13 cellular contexts compared by ENCODE assay signal in genomic region chr7:27180431-27181175, GRCh38. TPM values are rescaled to one million over a fixed set of nuclear protein-coding genes. Genes with fewer than 3 reads are reported as not detected.
A peak's percentile ranks its signal among the peaks of the same experiment; 100 is the strongest.
DNase-seq lines count a peak whose midpoint lies in the region; ATAC-seq, FAIRE-seq and TF ChIP-seq lines count a peak whose summit lies in the region.
"Had no signal": no experiment of that assay in that cellular context is flagged by ENCODE, and none has a peak within 500 bp of the region (broad histone marks: within the 10 kb centered on the region; RNA-seq: fewer than 3 reads in every experiment).

No MANE protein-coding gene starts in this region.

- peak; percentile 62 for DNase-seq in cardiac septum (ENCODE audit: low spot score)
- no peak for DNase-seq in left cardiac atrium
- peak in 1 of 2 experiments; percentile 40 for DNase-seq in H1 (ENCODE audit: low read depth in 1 of 2, low spot score in 2 of 2)
- DNase-seq in osteoblast (ENCODE audit: insufficient read length, low spot score, missing footprints) = peak; percentile 86
- DNase-seq in vagina (ENCODE audit: extremely low spot score in 2 of 2) = no peak
- DNase-seq in dermis blood vessel endothelial cell = no peak
- no peak for DNase-seq in HEK293T (ENCODE audit: extremely low spot score)
- no peak for DNase-seq in nucleus accumbens (lab: John Stamatoyannopoulos, UW)

- TF ChIP-seq CTCF in H1 (IDR thresholded peaks at IDR 0.05; ENCODE audit: control extremely low read depth in 1 of 3, insufficient read depth in 1 of 3, low read depth in 1 of 3, low read length in 3 of 3) = no peak
- no peak for TF ChIP-seq CTCF in osteoblast (IDR thresholded peaks at IDR 0.05; ENCODE audit: extremely low read depth, low read depth, low read length)
- TF ChIP-seq CTCF in vagina (IDR thresholded peaks at IDR 0.05) = no peak

- no peak for ATAC-seq in left cardiac atrium

- no peaks in the 10 kb centered on the region for H3K23me2 ChIP-seq in H1 (ENCODE audit: low read depth, low read length)

- H3K4me1 ChIP-seq in H1 (replicated peaks in 1 of 4; ENCODE audit: control insufficient read depth in 3 of 4, insufficient read depth in 4 of 4, low read length in 3 of 4) = peaks cover 1 to 9% (median 5%) of the 10 kb centered on the region in 4 experiments
- H3K4me1 ChIP-seq in osteoblast (ENCODE audit: insufficient read depth, low read length) = peaks cover 58% of the 10 kb centered on the region
- peaks cover 58% of the 10 kb centered on the region for H3K4me1 ChIP-seq in vagina

- H3K9ac ChIP-seq in H1 (replicated peaks in 1 of 4; ENCODE audit: extremely low read depth in 1 of 4, low read depth in 3 of 4, low read length in 3 of 4) = no peak overlapping the region

- no peak overlapping the region for H3K18ac ChIP-seq in H1 (ENCODE audit: extremely low read depth, low read length)

- no peak overlapping the region for H4K5ac ChIP-seq in H1 (ENCODE audit: insufficient read length, low read depth, low read length)

- H2BK120ac ChIP-seq in H1 (replicated peaks; ENCODE audit: low read depth, low read length) = no peak overlapping the region

- FAIRE-seq in H1 (lab: Jason Lieb, UNC) = no peak

- H2BK5ac ChIP-seq in H1 (ENCODE audit: low read depth, low read length) = no peak overlapping the region

- H4K91ac ChIP-seq in H1 (replicated peaks; ENCODE audit: insufficient read length, low read length) = no peak overlapping the region

- no peak overlapping the region for H3K23ac ChIP-seq in H1 (ENCODE audit: insufficient read length)

- POLR2A ChIA-PET in H1 (lab: Charles Lee; ENCODE audit: partially characterized antibody) (no interaction called here), HEK293T (lab: Yijun Ruan, JAX) (interaction anchor here (1.0 to 13.6 kb wide), 11 partner anchors 9 to 987 kb away, joined by 3 to 367 read pairs (median 5); partner anchors contain the start of genes CBX3, HOXA3, HOXA5 and HOXA6)

- H3K79me1 ChIP-seq in H1 (ENCODE audit: low read depth, low read length) = no peaks in the 10 kb centered on the region

- WGBS in H1 (ENCODE audit: extremely low coverage in 1 of 2, insufficient coverage in 1 of 2, insufficient read length in 1 of 2, insufficient replicate concordance in 2 of 2, low coverage in 1 of 2, low lambda C conversion rate in 2 of 2, missing lambda C conversion rate in 1 of 2), 2 experiments = 31% methylated on average over 8 of the region's 9 CpGs; no CpG with 5 or more reads in 1 of the 2 experiments

- CTCF ChIA-PET in H1 (lab: Charles Lee; ENCODE audit: partially characterized antibody) = interaction anchor here (0.6 to 2.7 kb wide), 24 partner anchors 8 to 663 kb away, joined by 3 to 26 read pairs (median 6); partner anchors contain the start of genes HOXA13, HOXA3, HOXA5 and HOXA7
- CTCF ChIA-PET in HEK293T (lab: Yijun Ruan, JAX) = interaction anchor here (0.6 to 2.2 kb wide), 13 partner anchors 8 to 478 kb away, joined by 3 to 13 read pairs (median 6); partner anchors contain the start of genes HOXA13, HOXA3 and HOXA5

- 0 out of 2 replicates have a peak overlapping the region, but pooled peaks have one; percentile 27 for H2BK12ac ChIP-seq in H1 (ENCODE audit: low read depth, low read length)

- no peak overlapping the region for H2BK15ac ChIP-seq in H1 (ENCODE audit: low read length)

- H3K4me3 ChIP-seq in H1 (ENCODE audit: extremely low read depth in 1 of 4, insufficient read depth in 2 of 4, low read depth in 3 of 4, low read length in 4 of 4) (no peak overlapping the region), osteoblast (ENCODE audit: insufficient read depth, low read length) (peak overlapping the region; percentile 75), vagina (peak overlapping the region; percentile 56 to 64)

- no peak for TF ChIP-seq POLR2A in H1 (IDR thresholded peaks at IDR 0.05; ENCODE audit: control extremely low read depth in 1 of 2, low read depth in 2 of 2, low read length in 2 of 2)
- TF ChIP-seq POLR2A in vagina (IDR thresholded peaks at IDR 0.05) = no peak

- H2AFZ ChIP-seq in H1 (ENCODE audit: low read length) (no peak overlapping the region), osteoblast (ENCODE audit: low read length) (peak overlapping the region; percentile 75)

- no peaks in the 10 kb centered on the region for H3K79me2 ChIP-seq in H1 (ENCODE audit: control insufficient read depth in 1 of 2, insufficient read depth in 2 of 2, low read length in 2 of 2)
- peaks cover 96% of the 10 kb centered on the region for H3K79me2 ChIP-seq in osteoblast (ENCODE audit: insufficient read depth, low read length)

- no peak overlapping the region for H3K27ac ChIP-seq in H1 (ENCODE audit: low read depth, low read length)
- peak overlapping the region; percentile 76 for H3K27ac ChIP-seq in osteoblast (ENCODE audit: low read depth, low read length)
- H3K27ac ChIP-seq in vagina = peak overlapping the region; percentile 99
- H3K27ac ChIP-seq: upper lobe of left lung had no signal

- H3K4ac ChIP-seq in H1 (replicated peaks; ENCODE audit: insufficient read length, low read depth, low read length) = no peak overlapping the region

- no peak overlapping the region for H2BK20ac ChIP-seq in H1 (ENCODE audit: low read length)

- no peak overlapping the region; a peak in 1 of 4 replicates for H3K4me2 ChIP-seq in H1 (ENCODE audit: insufficient read depth in 1 of 2, low read depth in 2 of 2, low read length in 2 of 2)
- peak overlapping the region; percentile 99 for H3K4me2 ChIP-seq in osteoblast (ENCODE audit: insufficient read depth, low read length)

- no peak overlapping the region for H3K14ac ChIP-seq in H1 (ENCODE audit: insufficient read length)

- no peak for TF ChIP-seq EP300 in H1 (IDR thresholded peaks at IDR 0.05; ENCODE audit: borderline replicate concordance in 1 of 2, low read depth in 2 of 2, low read length in 2 of 2)

- intact Hi-C loops in cardiac septum (cut with DNase I) (no loop called here), left cardiac atrium (cut with DNase I) (no loop called here), vagina (cut with DNase I) (no loop called here)

- TF ChIP-seq RAD21 in H1 (IDR thresholded peaks at IDR 0.05 in 1 of 2, conservative IDR thresholded peaks at IDR 0.05 in 1 of 2; ENCODE audit: low read depth in 2 of 2, low read length in 2 of 2) = no peak

- no peak overlapping the region for H2AK5ac ChIP-seq in H1 (ENCODE audit: low read depth, low read length)

- H3K36me3 ChIP-seq in H1 (ENCODE audit: control insufficient read depth in 2 of 4, insufficient read depth in 4 of 4, low read length in 3 of 4) (peaks cover 0 to 5% (median 0%) of the 10 kb centered on the region in 4 experiments; a peak in 1 of 8 replicates), osteoblast (ENCODE audit: insufficient read depth, low read length) (peaks cover 8% of the 10 kb centered on the region), vagina (no peaks in the 10 kb centered on the region)
- H3K36me3 ChIP-seq: Peyer's patch, upper lobe of left lung had no signal

- H4K20me1 ChIP-seq in H1 (replicated peaks in 1 of 2; ENCODE audit: control insufficient read depth in 1 of 2, insufficient read depth in 2 of 2, low read length in 2 of 2) = peaks cover 39 to 48% of the 10 kb centered on the region in 2 experiments
- H4K20me1 ChIP-seq in osteoblast (ENCODE audit: insufficient read depth, low read length) = no peaks in the 10 kb centered on the region

- no peak overlapping the region for H3K56ac ChIP-seq in H1 (replicated peaks; ENCODE audit: insufficient read length, low read depth, low read length)

- H3K27me3 ChIP-seq in H1 (replicated peaks in 1 of 4; ENCODE audit: control insufficient read depth in 3 of 4, extremely low read depth in 1 of 4, insufficient read depth in 3 of 4, low read length in 3 of 4) (peaks cover 98 to 100% (median 100%) of the 10 kb centered on the region in 4 experiments), osteoblast (ENCODE audit: insufficient read depth, low read length) (no peaks in the 10 kb centered on the region), vagina (no peaks in the 10 kb centered on the region)

- no peaks in the 10 kb centered on the region for H3K9me3 ChIP-seq in H1 (ENCODE audit: insufficient read depth in 2 of 2, low read depth in 1 of 2, low read length in 1 of 2)
- no peaks in the 10 kb centered on the region for H3K9me3 ChIP-seq in osteoblast (ENCODE audit: low read depth, low read length)
- no peaks in the 10 kb centered on the region for H3K9me3 ChIP-seq in vagina
- H3K9me3 ChIP-seq: Peyer's patch, upper lobe of left lung had no signal

- H4K8ac ChIP-seq in H1 (ENCODE audit: extremely low read depth, insufficient read depth, low read length) = peak overlapping the region; percentile 58; the same call in 1 of the 2 replicates

RNA-seq across cellular contexts. Expression of gene HOXA11, which starts 4.4 kb away (rescaled TPM):
- total RNA-seq in cardiac septum (not detected), left cardiac atrium (not detected), osteoblast (14.4 and 15.2 TPM in 2 replicates), vagina (9.8 TPM), dermis blood vessel endothelial cell (under 0.01 and 0.70 TPM in 2 replicates)
- total RNA-seq in H1 (2021; fragmentation: NEBNext Ultra II Directional; extraction: Animal tissue kit (Norgen Biotek cat#: 25700)) = not detected in 2 replicates
- not detected in 2 replicates for polyA plus RNA-seq in H1 (2011; rRNA removed)
- not detected for polyA plus RNA-seq in H1 (2011; cell fraction: cytosol; rRNA removed)
- polyA plus RNA-seq in H1 (2011; cell fraction: nucleus; rRNA removed) = not detected
- polyA plus RNA-seq in H1 (2012, experiment 1 of 2) = not detected in 4 replicates
- not detected for polyA plus RNA-seq in H1 (2012, experiment 2 of 2)
- polyA plus RNA-seq in H1 (2013, experiment 1 of 2) = not detected
- not detected for polyA plus RNA-seq in H1 (2013, experiment 2 of 2)
- polyA minus RNA-seq in H1 (2011; rRNA and poly(A)+ RNA removed) = not detected in 2 replicates
- polyA minus RNA-seq in H1 (2011; cell fraction: cytosol; rRNA and poly(A)+ RNA removed) = not detected
- polyA minus RNA-seq in H1 (2011; cell fraction: nucleus; rRNA and poly(A)+ RNA removed) = not detected
- total RNA-seq: mononuclear cell, Peyer's patch, right cardiac atrium, upper lobe of left lung had no signal
- polyA plus RNA-seq: right cardiac atrium had no signal

RNA-seq across cellular contexts. Expression of gene HOXA10, which starts 6.5 kb away (rescaled TPM):
- total RNA-seq in cardiac septum (not detected), left cardiac atrium (under 1 TPM; 0.10 to 0.21 TPM), osteoblast (32.1 and 43.1 TPM in 2 replicates), vagina (19.2 TPM), dermis blood vessel endothelial cell (3.7 and 4.4 TPM in 2 replicates)
- total RNA-seq in H1 (2021; fragmentation: NEBNext Ultra II Directional; extraction: Animal tissue kit (Norgen Biotek cat#: 25700)) = not detected in 2 replicates
- not detected in 2 replicates for polyA plus RNA-seq in H1 (2011; rRNA removed)
- not detected for polyA plus RNA-seq in H1 (2011; cell fraction: cytosol; rRNA removed)
- polyA plus RNA-seq in H1 (2011; cell fraction: nucleus; rRNA removed) = not detected
- polyA plus RNA-seq in H1 (2012, experiment 1 of 2) = not detected in 4 replicates
- not detected for polyA plus RNA-seq in H1 (2012, experiment 2 of 2)
- polyA plus RNA-seq in H1 (2013, experiment 1 of 2) = not detected
- polyA plus RNA-seq in H1 (2013, experiment 2 of 2) = not detected
- polyA minus RNA-seq in H1 (2011; rRNA and poly(A)+ RNA removed) = not detected in 2 replicates
- not detected for polyA minus RNA-seq in H1 (2011; cell fraction: cytosol; rRNA and poly(A)+ RNA removed)
- not detected for polyA minus RNA-seq in H1 (2011; cell fraction: nucleus; rRNA and poly(A)+ RNA removed)
- total RNA-seq: right cardiac atrium had no signal
- polyA plus RNA-seq: right cardiac atrium had no signal

RNA-seq across cellular contexts. Expression of gene HOXA9, which starts 15.3 kb away (rescaled TPM):
- total RNA-seq in cardiac septum (not detected), left cardiac atrium (not detected), osteoblast (15.3 and 19.5 TPM in 2 replicates), vagina (13.0 TPM), dermis blood vessel endothelial cell (9.0 and 11.8 TPM in 2 replicates)
- total RNA-seq in H1 (2021; fragmentation: NEBNext Ultra II Directional; extraction: Animal tissue kit (Norgen Biotek cat#: 25700)) = not detected in 2 replicates
- not detected in 2 replicates for polyA plus RNA-seq in H1 (2011; rRNA removed)
- not detected for polyA plus RNA-seq in H1 (2011; cell fraction: cytosol; rRNA removed)
- polyA plus RNA-seq in H1 (2011; cell fraction: nucleus; rRNA removed) = not detected
- polyA plus RNA-seq in H1 (2012, experiment 1 of 2) = not detected in 4 replicates
- not detected for polyA plus RNA-seq in H1 (2012, experiment 2 of 2)
- polyA plus RNA-seq in H1 (2013, experiment 1 of 2) = not detected
- not detected for polyA plus RNA-seq in H1 (2013, experiment 2 of 2)
- polyA minus RNA-seq in H1 (2011; rRNA and poly(A)+ RNA removed) = not detected in 2 replicates
- polyA minus RNA-seq in H1 (2011; cell fraction: cytosol; rRNA and poly(A)+ RNA removed) = not detected
- not detected for polyA minus RNA-seq in H1 (2011; cell fraction: nucleus; rRNA and poly(A)+ RNA removed)
- total RNA-seq: right cardiac atrium had no signal
- polyA plus RNA-seq: right cardiac atrium had no signal

RNA-seq across cellular contexts. Expression of gene HOXA13, which starts 19.3 kb away (rescaled TPM):
- total RNA-seq in cardiac septum (not detected), left cardiac atrium (not detected), osteoblast (6.2 and 8.0 TPM in 2 replicates), vagina (14.5 TPM), dermis blood vessel endothelial cell (under 0.01 TPM in 1 of 2 replicates, not detected in the other)
- not detected in 2 replicates for total RNA-seq in H1 (2021; fragmentation: NEBNext Ultra II Directional; extraction: Animal tissue kit (Norgen Biotek cat#: 25700))
- polyA plus RNA-seq in H1 (2011; rRNA removed) = not detected in 2 replicates
- not detected for polyA plus RNA-seq in H1 (2011; cell fraction: cytosol; rRNA removed)
- polyA plus RNA-seq in H1 (2011; cell fraction: nucleus; rRNA removed) = not detected
- 0.07 TPM in 1 of 4 replicates, not detected in the others for polyA plus RNA-seq in H1 (2012, experiment 1 of 2)
- not detected for polyA plus RNA-seq in H1 (2012, experiment 2 of 2)
- not detected for polyA plus RNA-seq in H1 (2013, experiment 1 of 2)
- not detected for polyA plus RNA-seq in H1 (2013, experiment 2 of 2)
- polyA minus RNA-seq in H1 (2011; rRNA and poly(A)+ RNA removed) = not detected in 2 replicates
- not detected for polyA minus RNA-seq in H1 (2011; cell fraction: cytosol; rRNA and poly(A)+ RNA removed)
- not detected for polyA minus RNA-seq in H1 (2011; cell fraction: nucleus; rRNA and poly(A)+ RNA removed)
- total RNA-seq: G401, Peyer's patch, right cardiac atrium, upper lobe of left lung had no signal
- polyA plus RNA-seq: right cardiac atrium had no signal

RNA-seq across cellular contexts. Expression of gene HOXA7, which starts 24.1 kb away (rescaled TPM):
- total RNA-seq in cardiac septum (not detected), left cardiac atrium (under 1 TPM; 0.12 to 0.39 TPM), osteoblast (3.6 and 4.4 TPM in 2 replicates), vagina (23.8 TPM), dermis blood vessel endothelial cell (1.4 and 2.9 TPM in 2 replicates)
- not detected in 2 replicates for total RNA-seq in H1 (2021; fragmentation: NEBNext Ultra II Directional; extraction: Animal tissue kit (Norgen Biotek cat#: 25700))
- 0.03 TPM in 1 of 2 replicates, not detected in the other for polyA plus RNA-seq in H1 (2011; rRNA removed)
- not detected for polyA plus RNA-seq in H1 (2011; cell fraction: cytosol; rRNA removed)
- not detected for polyA plus RNA-seq in H1 (2011; cell fraction: nucleus; rRNA removed)
- not detected in 4 replicates for polyA plus RNA-seq in H1 (2012, experiment 1 of 2)
- not detected for polyA plus RNA-seq in H1 (2012, experiment 2 of 2)
- 0.02 TPM for polyA plus RNA-seq in H1 (2013, experiment 1 of 2)
- polyA plus RNA-seq in H1 (2013, experiment 2 of 2) = 0.02 TPM
- not detected in 2 replicates for polyA minus RNA-seq in H1 (2011; rRNA and poly(A)+ RNA removed)
- polyA minus RNA-seq in H1 (2011; cell fraction: cytosol; rRNA and poly(A)+ RNA removed) = not detected
- polyA minus RNA-seq in H1 (2011; cell fraction: nucleus; rRNA and poly(A)+ RNA removed) = not detected
- total RNA-seq: right cardiac atrium had no signal

Comparison
In these comparisons a context has a peak if more than half of its experiments do, and no peak if none do; other contexts are left out.
1. DNase-seq: peak in cardiac septum (single experiment) and osteoblast (single experiment); none in left cardiac atrium (single experiment), vagina (0 of 2), dermis blood vessel endothelial cell (single experiment), HEK293T (single experiment) and nucleus accumbens (0 of 56).
2. H3K4me3 ChIP-seq: peak in osteoblast (single experiment) and vagina (2 of 2); none in H1 (0 of 4).